24 cellular contexts compared by ENCODE assay signal in the genomic region with DNA sequence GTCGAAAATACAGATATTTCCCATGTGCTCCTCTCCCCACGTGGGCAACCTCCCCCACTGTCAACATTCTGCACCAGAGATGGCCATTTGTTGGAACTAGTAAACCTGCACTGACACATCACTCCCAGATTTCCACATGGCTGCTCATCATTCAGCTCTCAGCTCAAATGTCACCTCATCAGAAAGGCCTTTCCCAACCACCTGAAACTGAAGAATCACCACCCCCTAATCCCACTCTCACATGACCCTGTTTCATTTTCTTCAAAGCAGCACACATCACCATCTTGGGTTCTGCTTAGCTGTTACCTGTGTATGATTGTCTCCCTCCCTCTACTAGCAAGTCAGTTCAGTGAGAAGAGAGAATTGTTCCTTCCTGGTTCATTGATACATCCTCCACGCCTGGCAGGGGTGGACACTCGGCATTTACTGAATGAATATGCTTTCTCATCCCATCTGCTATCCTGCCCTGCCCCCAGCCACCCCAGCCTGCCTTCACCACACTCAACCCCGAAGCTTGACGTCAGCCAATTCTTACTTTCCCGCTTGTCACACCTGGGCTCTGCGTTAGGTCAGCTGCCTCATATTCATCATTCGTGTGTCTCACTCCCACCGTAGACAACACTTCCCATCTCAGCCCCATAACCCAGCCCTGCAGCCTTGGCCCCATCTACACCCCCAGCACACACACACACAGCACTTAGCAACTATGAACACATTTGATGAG. TPM values are rescaled to one million over a fixed set of nuclear protein-coding genes. Genes with fewer than 3 reads are reported as not detected.
A peak's percentile ranks its signal among the peaks of the same experiment; 100 is the strongest.
DNase-seq lines count a peak whose midpoint lies in the region; ATAC-seq, FAIRE-seq and TF ChIP-seq lines count a peak whose summit lies in the region.
"Had no signal": no experiment of that assay in that cellular context is flagged by ENCODE, and none has a peak within 500 bp of the region (broad histone marks: within the 10 kb centered on the region; RNA-seq: fewer than 3 reads in every experiment).

No MANE protein-coding gene starts in this region.

- POLR2A ChIA-PET in HEK293 (lab: Yijun Ruan, JAX), result interaction anchor here (1.4 kb wide), 1 partner anchor 63 kb away, joined by 4 read pairs; no protein-coding TSS in a partner anchor

- H3K36me3 ChIP-seq in HEK293 (ENCODE audit: control insufficient read depth in 2 of 2, insufficient read depth in 1 of 2, low read length in 2 of 2) (peaks cover 16 to 21% of the 10 kb centered on the region in 2 experiments), left lung (peaks cover 0 to 27% of the 10 kb centered on the region in 2 donors)
- H3K36me3 ChIP-seq in effector memory CD4-positive, alpha-beta T cell (ENCODE audit: control insufficient read depth, insufficient read depth, low read length), result peaks cover 17% of the 10 kb centered on the region
- H3K36me3 ChIP-seq: BE2C had no signal

- 0 out of 2 replicates have a peak, but pooled peaks cover 2% of the 10 kb centered on the region for H3K4me1 ChIP-seq in HEK293 (ENCODE audit: control insufficient read depth, insufficient read depth, low read length)
- no peaks in the 10 kb centered on the region for H3K4me1 ChIP-seq in effector memory CD4-positive, alpha-beta T cell (ENCODE audit: control insufficient read depth, insufficient read depth, low read length, poor library complexity, severe bottlenecking)
- peaks cover 7 to 12% of the 10 kb centered on the region in 2 donors for H3K4me1 ChIP-seq in left lung
- H3K4me1 ChIP-seq: BE2C had no signal

- H3K4me3 ChIP-seq in HEK293 (ENCODE audit: low read depth, low read length) (no peak overlapping the region), left lung (no peak overlapping the region)
- H3K4me3 ChIP-seq in effector memory CD4-positive, alpha-beta T cell (ENCODE audit: insufficient read depth, low read depth, low read length, poor library complexity, severe bottlenecking), result no peak overlapping the region
- H3K4me3 ChIP-seq: esophagus muscularis mucosa, PC-9, thoracic aorta had no signal

- ATAC-seq in left lung, result no peak
- ATAC-seq: SK-N-SH treated with all-trans-retinoic acid at 6 μM for 48 hours had no signal

- no peaks in the 10 kb centered on the region for H3K27me3 Mint-ChIP-seq in nephron progenitor cell (ENCODE audit: low read depth, poor library complexity)
- H3K27me3 Mint-ChIP-seq: activated naive CD8-positive, alpha-beta T cell treated with anti-CD3 and anti-CD28 coated beads, Interleukin-2, amount 10 ng/mL, durations not matched to agents 7 days and 5 days had no signal

- FAIRE-seq in RCC 7860 (lab: Jason Lieb, UNC), result no peak

- H3K27ac ChIP-seq in HEK293 (ENCODE audit: extremely low read depth, low read depth, low read length) (no peak overlapping the region), left lung (no peak overlapping the region), caudate nucleus (ENCODE audit: low read depth, low read length) (no peak overlapping the region)
- H3K27ac ChIP-seq in effector memory CD4-positive, alpha-beta T cell (ENCODE audit: insufficient read depth, low read length, poor library complexity, severe bottlenecking), result no peak overlapping the region
- H3K27ac ChIP-seq: esophagus muscularis mucosa, parathyroid adenoma, PC-9, thoracic aorta had no signal

- in situ Hi-C loops in Caki2 (cut with HindIII; ENCODE audit: low pct_unique_long_range_greater_than_20kb, low sequenced_read_pairs), result no loop called here

- no peaks in the 10 kb centered on the region for H3K9me3 ChIP-seq in HEK293 (ENCODE audit: control insufficient read depth, insufficient read depth, low read depth, low read length)
- H3K9me3 ChIP-seq in effector memory CD4-positive, alpha-beta T cell (ENCODE audit: control insufficient read depth, low read length), result no peaks in the 10 kb centered on the region
- no peaks in the 10 kb centered on the region for H3K9me3 ChIP-seq in left lung
- H3K9me3 ChIP-seq: BE2C, esophagus muscularis mucosa, thoracic aorta had no signal

- H3K4me1 Mint-ChIP-seq in nephron progenitor cell, result peaks cover 31% of the 10 kb centered on the region

- no peaks in the 10 kb centered on the region for H3K27me3 ChIP-seq in effector memory CD4-positive, alpha-beta T cell (replicated peaks; ENCODE audit: control insufficient read depth, insufficient read depth, low read length, poor library complexity, severe bottlenecking)
- peaks cover 0 to 8% of the 10 kb centered on the region in 2 donors for H3K27me3 ChIP-seq in left lung
- H3K27me3 ChIP-seq: BE2C, esophagus muscularis mucosa had no signal

- TF ChIP-seq CTCF in HEK293 (tag by site-specific recombination; IDR thresholded peaks at IDR 0.05) (no peak), nephron progenitor cell (IDR thresholded peaks at IDR 0.05) (no peak), left lung (IDR thresholded peaks at IDR 0.05) (no peak)

- intact Hi-C loops in left lung (cut with DNase I), result no loop called here

- DNase-seq in Caki2 (ENCODE audit: low read depth), result peak; percentile 37
- peak; percentile 17 for DNase-seq in RCC 7860 (ENCODE audit: low spot score)
- no peak for DNase-seq in nephron progenitor cell
- no peak for DNase-seq in effector memory CD4-positive, alpha-beta T cell
- no peak for DNase-seq in left lung
- no peak for DNase-seq in caudate nucleus (lab: John Stamatoyannopoulos, UW)
- DNase-seq in NK-92 (lab: John Stamatoyannopoulos, UW; ENCODE audit: unreplicated experiment), result no peak
- DNase-seq: activated CD4-positive, alpha-beta T cell treated with anti-CD3 and anti-CD28 coated beads for 4 hours; activated naive CD8-positive, alpha-beta T cell treated with anti-CD3 and anti-CD28 coated beads, Interleukin-2, amount 10 ng/mL, durations not matched to agents 7 days and 5 days; activated T-cell treated with anti-CD3 and anti-CD28 coated beads for 4 hours; BE2C; NCI-H1694; NCI-H526; PC-9; stimulated activated CD4-positive, alpha-beta T cell treated with anti-CD3 and anti-CD28 coated beads, Interleukin-4, amount 100 ng/mL, for 4 hours; stimulated activated CD8-positive, alpha-beta memory T cell treated with anti-CD3 and anti-CD28 coated beads, Interleukin-4, amount 100 ng/mL, for 48 hours had no signal

- peak overlapping the region; percentile 56 for H3K4me3 Mint-ChIP-seq in nephron progenitor cell
- H3K4me3 Mint-ChIP-seq: activated naive CD8-positive, alpha-beta T cell treated with anti-CD3 and anti-CD28 coated beads, Interleukin-2, amount 10 ng/mL, durations not matched to agents 7 days and 5 days had no signal

- H3K36me3 Mint-ChIP-seq in nephron progenitor cell (ENCODE audit: low read depth), result peaks cover 29% of the 10 kb centered on the region

- peak overlapping the region; percentile 86 for H3K27ac Mint-ChIP-seq in nephron progenitor cell
- H3K27ac Mint-ChIP-seq: activated naive CD8-positive, alpha-beta T cell treated with anti-CD3 and anti-CD28 coated beads, Interleukin-2, amount 10 ng/mL, durations not matched to agents 7 days and 5 days had no signal

- CTCF ChIA-PET in HEK293 (lab: Yijun Ruan, JAX), result interaction anchor here (0.6 to 1.4 kb wide), 3 partner anchors 11 to 395 kb away, joined by 3 to 11 read pairs (median 3); no protein-coding TSS in a partner anchor

- peaks cover 4% of the 10 kb centered on the region for H3K9me3 Mint-ChIP-seq in nephron progenitor cell
- H3K9me3 Mint-ChIP-seq: activated naive CD8-positive, alpha-beta T cell treated with anti-CD3 and anti-CD28 coated beads, Interleukin-2, amount 10 ng/mL, durations not matched to agents 7 days and 5 days had no signal

TF ChIP-seq in HEK293, 187 proteins besides CTCF, POLR2A, EP300 and RAD21:
- TF ChIP-seq KLF1 (tag by site-specific recombination; IDR thresholded peaks at IDR 0.05), result no peak
- TF ChIP-seq HOXC10 (CRISPR knock-in tag; IDR thresholded peaks at IDR 0.05), result no peak
- TF ChIP-seq GFI1B (tag by site-specific recombination; IDR thresholded peaks at IDR 0.05), result no peak
- no peak for TF ChIP-seq SP2 (tag by site-specific recombination; IDR thresholded peaks at IDR 0.05)
- peak; percentile 14; the same call in 1 of the 2 replicates for TF ChIP-seq ZBTB17 (tag by site-specific recombination; IDR thresholded peaks at IDR 0.05)
- no peak for TF ChIP-seq ZNF311 (tag by site-specific recombination; IDR thresholded peaks at IDR 0.05; ENCODE audit: borderline replicate concordance)
- TF ChIP-seq ZNF623 (tag by site-specific recombination; IDR thresholded peaks at IDR 0.05), result no peak
- no peak for TF ChIP-seq ZNF560 (tag by site-specific recombination; IDR thresholded peaks at IDR 0.05; ENCODE audit: borderline replicate concordance)

RNA-seq across cellular contexts. Expression of a gene that starts 4.7 kb away (rescaled TPM):
- total RNA-seq in Caki2 (2014; rRNA removed; shearing (Covaris generic); ENCODE audit: low replicate concordance), result 205 and 277 TPM in 2 replicates
- 100 to 1,000 TPM; 102 to 129 TPM for total RNA-seq in left lung

RNA-seq across cellular contexts. Expression of a gene that starts 6.3 kb away (rescaled TPM):
- 6.1 and 31.9 TPM in 2 replicates for total RNA-seq in Caki2 (2014; rRNA removed; shearing (Covaris generic); ENCODE audit: low replicate concordance)
- 10 to 100 TPM; 30.0 to 34.7 TPM for total RNA-seq in left lung

RNA-seq across cellular contexts. Expression of a gene that starts 11.9 kb away (rescaled TPM):
- total RNA-seq in Caki2 (2014; rRNA removed; shearing (Covaris generic); ENCODE audit: low replicate concordance), result not detected in 2 replicates
- total RNA-seq in left lung, result not detected
- total RNA-seq: activated naive CD8-positive, alpha-beta T cell treated with anti-CD3 and anti-CD28 coated beads, Interleukin-2, amount 10 ng/mL, durations not matched to agents 7 days and 5 days; bronchial epithelial cell; esophagus muscularis mucosa; M059J; PC-9; skeletal muscle tissue; thoracic aorta had no signal

RNA-seq across cellular contexts. Expression of a gene that starts 14.5 kb away (rescaled TPM):
- not detected in 2 replicates for total RNA-seq in Caki2 (2014; rRNA removed; shearing (Covaris generic); ENCODE audit: low replicate concordance)
- total RNA-seq in left lung, result 1 to 10 TPM; 2.1 to 6.0 TPM
- total RNA-seq: activated naive CD8-positive, alpha-beta T cell treated with anti-CD3 and anti-CD28 coated beads, Interleukin-2, amount 10 ng/mL, durations not matched to agents 7 days and 5 days; bronchial epithelial cell had no signal

Comparison
In these comparisons a context has a peak if more than half of its experiments do, and no peak if none do; other contexts are left out.
1. DNase-seq: peak in Caki2 (single experiment) and RCC 7860 (single experiment); none in nephron progenitor cell (single experiment), effector memory CD4-positive, alpha-beta T cell (0 of 3), left lung (0 of 2), caudate nucleus (0 of 61) and NK-92 (single experiment).